In genomic region chr2:126674075-126674744, GRCh38 we compare ENCODE assay signal across 23 cellular contexts. TPM values are rescaled to one million over a fixed set of nuclear protein-coding genes. Genes with fewer than 3 reads are reported as not detected.
DNase-seq lines count a peak whose midpoint lies in the region; ATAC-seq, FAIRE-seq and TF ChIP-seq lines count a peak whose summit lies in the region.
"Had no signal": no experiment of that assay in that cellular context is flagged by ENCODE, and none has a peak within 500 bp of the region (broad histone marks: within the 10 kb centered on the region; RNA-seq: fewer than 3 reads in every experiment).

No MANE protein-coding gene starts in this region.

- H3K9me3 Mint-ChIP-seq in CD8-positive, alpha-beta T cell = peaks cover 9% of the 10 kb centered on the region

- POLR2A ChIA-PET in CD8-positive, alpha-beta T cell (lab: Charles Lee) = no interaction called here
- POLR2A ChIA-PET in K562 (lab: Yijun Ruan, JAX) = interaction anchor here (0.7 to 1.7 kb wide), 7 partner anchors 9 to 81 kb away, joined by 3 to 10 read pairs (median 3); no protein-coding TSS in a partner anchor

- no peak for TF ChIP-seq CTCF in CD8-positive, alpha-beta T cell (IDR thresholded peaks at IDR 0.05)
- TF ChIP-seq CTCF in K562 (IDR thresholded peaks at IDR 0.05 in 2 of 3, conservative IDR thresholded peaks at IDR 0.05 in 1 of 3; ENCODE audit: insufficient read depth in 2 of 3, low read depth in 1 of 3, low read length in 3 of 3) = peak; percentile 25 to 61 (median 41); a peak in 4 of 6 replicates
- TF ChIP-seq CTCF in breast epithelium (IDR thresholded peaks at IDR 0.05) = no peak

- H3K4me1 ChIP-seq in CD8-positive, alpha-beta T cell (ENCODE audit: insufficient read depth, low read length) = peaks cover 53% of the 10 kb centered on the region
- H3K4me1 ChIP-seq in K562 (replicated peaks in 1 of 2; ENCODE audit: control insufficient read depth in 2 of 2, insufficient read depth in 2 of 2, low read length in 2 of 2) = peaks cover 48 to 69% of the 10 kb centered on the region in 2 experiments
- H3K4me1 ChIP-seq in breast epithelium = no peaks in the 10 kb centered on the region

- H3K9me3 ChIP-seq in CD8-positive, alpha-beta T cell (ENCODE audit: low read length) = no peaks in the 10 kb centered on the region
- H3K9me3 ChIP-seq in K562 (replicated peaks; ENCODE audit: control insufficient read depth, insufficient read depth, low read depth, low read length) (peaks cover 17% of the 10 kb centered on the region), breast epithelium (peaks cover 5 to 13% of the 10 kb centered on the region in 2 donors)

- BruUV-seq in K562 (replicated peaks; lab: Mats Ljungman, UMichigan) = no TSS peak

- no peak overlapping the region for H3K4me3 Mint-ChIP-seq in CD8-positive, alpha-beta T cell
- H3K4me3 Mint-ChIP-seq: CD4-positive, CD25-positive, alpha-beta regulatory T cell had no signal

- TF ChIP-seq EP300 in K562 (IDR thresholded peaks at IDR 0.05; ENCODE audit: low read length) = peak; percentile 96

- H3K27ac ChIP-seq in CD8-positive, alpha-beta T cell (ENCODE audit: low read depth, low read length) = no peak overlapping the region
- H3K27ac ChIP-seq in K562 (ENCODE audit: extremely low read depth, low read depth, low read length) = peak overlapping the region; percentile 78
- no peak overlapping the region for H3K27ac ChIP-seq in breast epithelium

- in situ Hi-C loops in K562 (cut with MboI) = no loop called here

- TF ChIP-seq POLR2A in K562 (conservative IDR thresholded peaks at IDR 0.05) (no peak), breast epithelium (IDR thresholded peaks at IDR 0.05) (no peak)

- WGBS in K562 (ENCODE audit: insufficient coverage, low coverage, missing lambda C conversion rate) = 15% methylated on average over 11 of the region's 11 CpGs

- no peak overlapping the region for H2AFZ ChIP-seq in K562 (ENCODE audit: low read depth, low read length)

- H3K4me1 Mint-ChIP-seq in CD8-positive, alpha-beta T cell (ENCODE audit: low read depth) = peaks cover 74% of the 10 kb centered on the region

- peak overlapping the region; percentile 5 to 58; a peak in 3 of 4 replicates for H3K9ac ChIP-seq in K562 (ENCODE audit: insufficient read depth in 1 of 2, low read depth in 2 of 2, low read length in 2 of 2)

- H3K36me3 Mint-ChIP-seq in CD8-positive, alpha-beta T cell = peaks cover 87% of the 10 kb centered on the region

- CTCF ChIA-PET in CD8-positive, alpha-beta T cell (lab: Charles Lee) = interaction anchor here (1.0 to 1.4 kb wide), 2 partner anchors 103 to 146 kb away, joined by 4 read pairs; no protein-coding TSS in a partner anchor
- CTCF ChIA-PET in K562 (lab: Yijun Ruan, JAX; ENCODE audit: low intra/inter-chr PET ratio) = interaction anchor here (0.6 to 0.8 kb wide), 2 partner anchors 112 to 146 kb away, joined by 3 read pairs; no protein-coding TSS in a partner anchor

- intact Hi-C loops in CD8-positive, alpha-beta T cell (cut with DNase I, micrococcal nuclease) = no loop called here
- intact Hi-C loops in K562 (cut with micrococcal nuclease) = loop anchor here (1.0 to 2.0 kb wide), 3 partner anchors 17 to 145 kb away; partner anchors contain the start of gene GYPC
- intact Hi-C loops in breast epithelium (cut with DNase I; ENCODE audit: low total_unique reads) = no loop called here

- no peak for DNase-seq in CD8-positive, alpha-beta T cell
- DNase-seq in HUDEP-2 (lab: John Stamatoyannopoulos, UW; ENCODE audit: unreplicated experiment in 76 of 76) (peak in 75 of 76 experiments; percentile 43 to 97 (median 91)), K562 (ENCODE audit: extremely low read depth in 1 of 4, low spot score in 3 of 4) (peak; percentile 87 to 97 (median 92)), mesenteric fat pad (ENCODE audit: low spot score) (peak; percentile 43), NCI-H1694 (lab: John Stamatoyannopoulos, UW) (no peak), breast epithelium (ENCODE audit: low spot score in 2 of 2) (no peak)
- DNase-seq: Calu3; CD4-positive, CD25-positive, alpha-beta regulatory T cell; DMS153; GF-D8; GOT3; MM.1S; NCI-H1048; NCI-H1417 treated with DMSO at 0.1 percent for 48 hours; NCI-H187 treated with DMSO at 0.1 percent for 48 hours; NCI-H2107; NCI-H446 treated with DMSO at 0.1 percent for 48 hours; NCI-H526 treated with DMSO at 0.1 percent for 48 hours; PC-3; Right ventricle myocardium superior had no signal

- no peak; a peak in 1 of 4 replicates for TF ChIP-seq RAD21 in K562 (CRISPR knock-in tag; conservative IDR thresholded peaks at IDR 0.05 in 1 of 2, IDR thresholded peaks at IDR 0.05 in 1 of 2)

- peak overlapping the region; percentile 75 for H3K27ac Mint-ChIP-seq in CD8-positive, alpha-beta T cell

- peaks cover 5% of the 10 kb centered on the region for H3K9me1 ChIP-seq in K562 (ENCODE audit: control insufficient read depth, insufficient read depth, low read length)

- H4K20me1 ChIP-seq in K562 (replicated peaks; ENCODE audit: control insufficient read depth, insufficient read depth, low read length) = peaks cover 17% of the 10 kb centered on the region; the same call in 1 of the 2 replicates

- no peak for ATAC-seq in CD8-positive, alpha-beta T cell
- ATAC-seq in K562 (peak; percentile 85), HG03442 (IDR thresholded peaks at IDR 0.05; ENCODE audit: unreplicated experiment) (no peak)
- ATAC-seq: HCT116, PC-3 had no signal

- peak; percentile 98 for FAIRE-seq in K562 (lab: Jason Lieb, UNC)
- FAIRE-seq: GM19239 had no signal

- H3K36me3 ChIP-seq in CD8-positive, alpha-beta T cell (ENCODE audit: insufficient read depth, low read length) = peaks cover 17% of the 10 kb centered on the region
- H3K36me3 ChIP-seq in K562 (ENCODE audit: control insufficient read depth, insufficient read depth, low read length) = peaks cover 85% of the 10 kb centered on the region
- H3K36me3 ChIP-seq in breast epithelium = no peaks in the 10 kb centered on the region

- H3K79me2 ChIP-seq in K562 (ENCODE audit: control insufficient read depth, insufficient read depth, low read length) = peaks cover 98% of the 10 kb centered on the region

- no peaks in the 10 kb centered on the region for H3K27me3 Mint-ChIP-seq in CD8-positive, alpha-beta T cell (ENCODE audit: low read depth)
- H3K27me3 Mint-ChIP-seq: CD4-positive, CD25-positive, alpha-beta regulatory T cell had no signal

- no peak overlapping the region for H3K4me3 ChIP-seq in CD8-positive, alpha-beta T cell (ENCODE audit: low read depth, low read length)
- H3K4me3 ChIP-seq in K562 = peak overlapping the region; percentile 5; the same call in 1 of the 2 replicates
- no peak overlapping the region for H3K4me3 ChIP-seq in breast epithelium

- no peaks in the 10 kb centered on the region for H3K27me3 ChIP-seq in CD8-positive, alpha-beta T cell (ENCODE audit: insufficient read depth, low read length)
- no peaks in the 10 kb centered on the region for H3K27me3 ChIP-seq in K562 (ENCODE audit: control insufficient read depth in 2 of 2, insufficient read depth in 2 of 2, low read length in 2 of 2)
- no peaks in the 10 kb centered on the region for H3K27me3 ChIP-seq in breast epithelium

- H3K4me2 ChIP-seq in K562 (ENCODE audit: insufficient read depth, low read length) = peak overlapping the region; percentile 67

TF ChIP-seq in K562, 482 proteins besides CTCF, POLR2A, EP300 and RAD21 (continues in another document):
- TF ChIP-seq CSDE1 (IDR thresholded peaks at IDR 0.05) (no peak), ZSCAN29 (IDR thresholded peaks at IDR 0.05) (0 out of 2 replicates have a peak, but pooled peaks have one; percentile 10)

RNA-seq across cellular contexts. Expression of gene GYPC, which starts 18.3 kb away (rescaled TPM):
- total RNA-seq in CD8-positive, alpha-beta T cell = 100 to 1,000 TPM; 191 to 195 TPM
- 120 and 158 TPM in 2 replicates for total RNA-seq in K562 (2011; cell fraction: chromatin; rRNA removed; ENCODE audit: low replicate concordance)
- total RNA-seq in K562 (2011; cell fraction: nucleolus; rRNA removed) = 166 and 169 TPM in 2 replicates
- 154 and 197 TPM in 2 replicates for total RNA-seq in K562 (2011; cell fraction: nucleoplasm; rRNA removed)
- total RNA-seq in K562 (2014; rRNA removed) = 282 and 367 TPM in 2 replicates
- total RNA-seq in K562 (2014; rRNA removed; fragmentation: Illumina TruSeq; extraction: Trizol) = 121 and 155 TPM in 2 replicates
- 174 and 181 TPM in 2 replicates for total RNA-seq in K562 (2015; rRNA removed; fragmentation: Illumina TruSeq; extraction: Trizol)
- 194 and 210 TPM in 2 replicates for total RNA-seq in K562 (2021)
- 241 and 252 TPM in 2 replicates for polyA plus RNA-seq in K562 (2011; rRNA removed)
- 439 and 540 TPM in 2 replicates for polyA plus RNA-seq in K562 (2011; cell fraction: cytosol; rRNA removed)
- polyA plus RNA-seq in K562 (2011; cell fraction: nucleus; rRNA removed) = 132 and 178 TPM in 2 replicates
- polyA plus RNA-seq in K562 (2012) = 183 and 349 TPM in 2 replicates
- polyA plus RNA-seq in K562 (2014; fragmentation: Illumina TruSeq; extraction: Trizol) = 202 and 211 TPM in 2 replicates
- polyA plus RNA-seq in K562 (2014; fragmentation: Nextera tagmentation; extraction: Ambion mirVana) = 10 to 100 TPM; 50.6 to 53.7 TPM
- 229 and 299 TPM in 2 replicates for polyA plus RNA-seq in K562 (2014; rRNA removed)
- polyA minus RNA-seq in K562 (2011; rRNA and poly(A)+ RNA removed) = 144 and 198 TPM in 2 replicates
- polyA minus RNA-seq in K562 (2011; cell fraction: cytosol; rRNA and poly(A)+ RNA removed) = 95.9 and 113 TPM in 2 replicates
- polyA minus RNA-seq in K562 (2011; cell fraction: nucleus; rRNA and poly(A)+ RNA removed) = 29.8 and 52.5 TPM in 2 replicates
- total RNA-seq in mesenteric fat pad = 175 TPM
- total RNA-seq in breast epithelium = 100 to 1,000 TPM in 2 of 3 donors, 10 to 100 TPM in 1; 61.6 to 181 (median 127) TPM
- total RNA-seq: Calu3, PC-3 had no signal

Comparison
In these comparisons a context has a peak if more than half of its experiments do, and no peak if none do; other contexts are left out.
1. DNase-seq: peak in HUDEP-2 (75 of 76), K562 (4 of 4) and mesenteric fat pad (single experiment); none in CD8-positive, alpha-beta T cell (0 of 7), NCI-H1694 (single experiment) and breast epithelium (0 of 2).
2. CTCF ChIP-seq: peak in K562 (3 of 3); none in CD8-positive, alpha-beta T cell (single experiment) and breast epithelium (0 of 3).